In genomic region chr4:140764785-140765392, GRCh38 we compare ENCODE assay signal across 2 cellular contexts.
A peak's percentile ranks its signal among the peaks of the same experiment; 100 is the strongest.
TF ChIP-seq lines count a peak whose summit lies in the region.

No MANE protein-coding gene starts in this region.

TF ChIP-seq in HEK293, 187 proteins besides CTCF, POLR2A, EP300 and RAD21:
- no peak for TF ChIP-seq ZSCAN18 (tag by site-specific recombination; IDR thresholded peaks at IDR 0.05)
- TF ChIP-seq ZNF670 (tag by site-specific recombination; IDR thresholded peaks at IDR 0.05; ENCODE audit: low read depth), result no peak
- peak; percentile 33; the same call in 1 of the 2 replicates for TF ChIP-seq SP2 (tag by site-specific recombination; IDR thresholded peaks at IDR 0.05)
- no peak for TF ChIP-seq ZNF398 (tag by site-specific recombination; IDR thresholded peaks at IDR 0.05)
- no peak for TF ChIP-seq BCL11B (tag by site-specific recombination; IDR thresholded peaks at IDR 0.05; ENCODE audit: low read depth)
- TF ChIP-seq ZNF16 (tag by site-specific recombination; IDR thresholded peaks at IDR 0.05; ENCODE audit: low read depth), result no peak
- no peak for TF ChIP-seq ZNF2 (tag by site-specific recombination; IDR thresholded peaks at IDR 0.05)
- no peak for TF ChIP-seq ZNF426 (tag by site-specific recombination; IDR thresholded peaks at IDR 0.05)

TF ChIP-seq in H1, 55 proteins besides CTCF, POLR2A, EP300 and RAD21:
- TF ChIP-seq CBX5 (IDR thresholded peaks at IDR 0.05; ENCODE audit: low read depth, low read length) (no peak), KDM1A (IDR thresholded peaks at IDR 0.05; ENCODE audit: borderline replicate concordance, low read length) (no peak), NANOG (IDR thresholded peaks at IDR 0.05; ENCODE audit: insufficient read depth, low read depth, low read length, poor library complexity, severe bottlenecking) (no peak), SP2 (IDR thresholded peaks at IDR 0.05; ENCODE audit: low read length) (peak; percentile 32; the same call in 1 of the 2 replicates), ATF3 (IDR thresholded peaks at IDR 0.05; ENCODE audit: insufficient read depth, low read depth, low read length) (no peak), ZNF274 (IDR thresholded peaks at IDR 0.05; ENCODE audit: borderline replicate concordance, extremely low read depth, low read length) (no peak), GABPA (IDR thresholded peaks at IDR 0.05; ENCODE audit: borderline replicate concordance, insufficient read depth, low read length) (no peak), CHD2 (IDR thresholded peaks at IDR 0.05; ENCODE audit: low read length) (peak; percentile 65; the same call in 1 of the 2 replicates), BCL11A (IDR thresholded peaks at IDR 0.05; ENCODE audit: low read depth in 2 of 2, low read length in 2 of 2) (no peak), SP1 (IDR thresholded peaks at IDR 0.05; ENCODE audit: low read depth, low read length) (peak; percentile 91)
TF ChIP-seq in H1: peak in this region for 3.
